9 cellular contexts compared by ENCODE assay signal in the genomic region with DNA sequence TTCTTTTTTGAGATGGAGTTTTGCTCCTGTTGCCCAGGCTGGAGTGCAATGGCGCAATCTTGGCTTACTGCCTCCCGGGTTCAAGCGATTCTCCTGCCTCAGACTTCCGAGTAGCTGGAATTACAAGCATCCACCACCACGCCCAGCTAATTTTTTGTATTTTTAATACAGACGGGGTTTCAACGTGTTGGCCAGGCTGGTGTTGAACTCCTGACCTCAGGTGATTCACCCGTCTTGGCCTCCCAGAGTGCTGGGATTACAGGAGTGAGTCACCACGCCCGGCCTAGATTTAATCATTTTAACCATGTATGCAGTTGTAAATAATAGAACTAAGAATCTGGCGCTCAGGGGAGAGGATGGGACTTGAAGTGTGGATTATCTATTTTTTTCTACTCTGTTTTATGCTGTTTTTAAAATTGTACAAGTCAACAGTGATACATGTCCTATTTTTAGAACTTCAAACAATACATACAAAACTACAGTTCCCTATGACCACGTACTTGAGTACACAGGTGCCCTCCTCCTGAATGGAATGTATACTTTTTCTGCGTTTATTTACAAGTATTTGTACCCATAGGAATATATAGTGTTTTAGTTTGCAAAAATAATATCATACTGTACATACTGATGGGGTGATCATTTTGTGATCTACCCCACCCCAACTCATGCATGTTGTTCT. TPM values are rescaled to one million over a fixed set of nuclear protein-coding genes. Genes with fewer than 3 reads are reported as not detected.
DNase-seq lines count a peak whose midpoint lies in the region; ATAC-seq, FAIRE-seq and TF ChIP-seq lines count a peak whose summit lies in the region.
"Had no signal": no experiment of that assay in that cellular context is flagged by ENCODE, and none has a peak within 500 bp of the region (broad histone marks: within the 10 kb centered on the region; RNA-seq: fewer than 3 reads in every experiment).

No MANE protein-coding gene starts in this region.

- TF ChIP-seq CTCF in left ventricle myocardium inferior (IDR thresholded peaks at IDR 0.05; ENCODE audit: borderline replicate concordance): no peak
- TF ChIP-seq CTCF in kidney (IDR thresholded peaks at IDR 0.05; ENCODE audit: borderline replicate concordance, extremely low read depth, insufficient read depth): no peak
- TF ChIP-seq CTCF in coronary artery (IDR thresholded peaks at IDR 0.05): no peak

- no peaks in the 10 kb centered on the region for H3K9me3 ChIP-seq in left ventricle myocardium inferior (replicated peaks)
- no peaks in the 10 kb centered on the region for H3K9me3 ChIP-seq in kidney (ENCODE audit: control insufficient read depth in 1 of 2, low read length in 2 of 2)

- intact Hi-C loops in left ventricle myocardium superior (cut with micrococcal nuclease) (no loop called here), left ventricle myocardium inferior (cut with micrococcal nuclease) (no loop called here), kidney (cut with DNase I) (no loop called here)

- no peak overlapping the region for H3K4me3 ChIP-seq in left ventricle myocardium inferior
- H3K4me3 ChIP-seq in kidney (ENCODE audit: low read length in 2 of 2): no peak overlapping the region
- H3K4me3 ChIP-seq in coronary artery: no peak overlapping the region
- H3K4me3 ChIP-seq: skin epidermis had no signal

- ATAC-seq in left ventricle myocardium superior (peak; percentile 37), GM18511 (IDR thresholded peaks at IDR 0.05; ENCODE audit: unreplicated experiment) (no peak)

- no peak overlapping the region for H3K9ac ChIP-seq in kidney (ENCODE audit: low read length in 2 of 2)

- H3K27me3 ChIP-seq in left ventricle myocardium inferior (ENCODE audit: low read depth): no peaks in the 10 kb centered on the region

- FAIRE-seq in kidney (lab: Jason Lieb, UNC): no peak

- H3K27ac ChIP-seq in left ventricle myocardium inferior (replicated peaks): no peak overlapping the region
- H3K27ac ChIP-seq in kidney (ENCODE audit: low read depth in 2 of 2, low read length in 2 of 2): peak overlapping the region in 1 of 2 donors; percentile 43
- H3K27ac ChIP-seq in coronary artery: peak overlapping the region in 1 of 2 donors; percentile 10
- H3K27ac ChIP-seq: skin epidermis had no signal

- no peak for DNase-seq in left ventricle myocardium superior
- no peak for DNase-seq in left ventricle myocardium inferior
- DNase-seq in activated T-cell treated with anti-CD3 and anti-CD28 coated beads for 4 hours: peak; percentile 31
- peak; percentile 83 for DNase-seq in kidney
- peak; percentile 33 to 39 for DNase-seq in stimulated activated CD8-positive, alpha-beta memory T cell treated with anti-CD3 and anti-CD28 coated beads, Interleukin-7, amount 100 ng/mL, for 4 hours (ENCODE audit: low read depth in 2 of 2)
- no peak for DNase-seq in NCI-H1436 (lab: John Stamatoyannopoulos, UW)
- no peak for DNase-seq in coronary artery (ENCODE audit: low spot score)

- H3K4me1 ChIP-seq in left ventricle myocardium inferior: peaks cover 46% of the 10 kb centered on the region
- peaks cover 8 to 21% of the 10 kb centered on the region in 2 donors for H3K4me1 ChIP-seq in kidney (ENCODE audit: control insufficient read depth in 1 of 2, insufficient read depth in 1 of 2, low read depth in 1 of 2, low read length in 2 of 2)

- peaks cover 26% of the 10 kb centered on the region for H3K36me3 ChIP-seq in left ventricle myocardium inferior
- H3K36me3 ChIP-seq in kidney (ENCODE audit: control insufficient read depth in 1 of 2, insufficient read depth in 2 of 2, low read length in 2 of 2): peaks cover 3 to 9% of the 10 kb centered on the region in 2 donors

RNA-seq across cellular contexts. Expression of a gene that starts 27.8 kb away (rescaled TPM):
- total RNA-seq in left ventricle myocardium superior (39.5 TPM), left ventricle myocardium inferior (40.1 TPM), kidney (63.1 TPM)
- 10.1 TPM for polyA plus RNA-seq in kidney (ENCODE audit: insufficient read depth, low read depth, low replicate concordance)

Comparison
In these comparisons a context has a peak if more than half of its experiments do, and no peak if none do; other contexts are left out.
1. DNase-seq: peak in activated T-cell treated with anti-CD3 and anti-CD28 coated beads for 4 hours (single experiment), kidney (single experiment) and stimulated activated CD8-positive, alpha-beta memory T cell treated with anti-CD3 and anti-CD28 coated beads, Interleukin-7, amount 100 ng/mL, for 4 hours (2 of 2); none in left ventricle myocardium superior (single experiment), left ventricle myocardium inferior (single experiment), NCI-H1436 (single experiment) and coronary artery (single experiment).